10 cellular contexts compared by ENCODE assay signal in the genomic region with DNA sequence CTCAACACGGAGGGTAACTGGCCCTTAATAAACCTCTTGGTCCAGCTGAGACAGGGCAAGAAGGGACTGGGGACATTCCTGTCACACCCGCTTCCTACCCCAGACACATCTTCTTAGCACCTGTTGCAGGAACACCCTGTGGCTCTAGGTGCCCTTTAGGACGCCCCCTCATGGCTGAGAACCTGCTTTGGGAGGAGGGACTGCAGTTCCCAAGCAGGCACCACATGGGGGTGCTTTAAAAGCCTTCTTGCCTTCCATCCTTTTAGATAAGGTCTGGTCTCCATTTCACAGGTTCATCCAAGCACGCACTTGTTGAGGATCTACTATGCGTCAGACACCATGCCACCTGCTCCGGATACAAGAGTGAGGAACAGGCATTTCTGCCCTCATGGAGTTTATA. TPM values are rescaled to one million over a fixed set of nuclear protein-coding genes. Genes with fewer than 3 reads are reported as not detected.
A peak's percentile ranks its signal among the peaks of the same experiment; 100 is the strongest.
DNase-seq lines count a peak whose midpoint lies in the region; ATAC-seq and TF ChIP-seq lines count a peak whose summit lies in the region.
"Had no signal": no experiment of that assay in that cellular context is flagged by ENCODE, and none has a peak within 500 bp of the region (broad histone marks: within the 10 kb centered on the region; RNA-seq: fewer than 3 reads in every experiment).

No MANE protein-coding gene starts in this region.

- peaks cover 7 to 44% of the 10 kb centered on the region in 2 donors for H3K36me3 ChIP-seq in vagina

- H3K27me3 ChIP-seq in vagina = no peaks in the 10 kb centered on the region
- H3K27me3 ChIP-seq: MG63 had no signal

- H3K4me1 ChIP-seq in vagina = no peaks in the 10 kb centered on the region

- intact Hi-C loops in vagina (cut with DNase I) = no loop called here

- no peaks in the 10 kb centered on the region for H3K9me3 ChIP-seq in vagina
- H3K9me3 ChIP-seq: MG63 had no signal

- H3K4me3 ChIP-seq in HFF-Myc (replicated peaks; ENCODE audit: low read depth, low read length) (no peak overlapping the region), WI38 (ENCODE audit: low read depth, low read length) (no peak overlapping the region), vagina (no peak overlapping the region)
- H3K4me3 ChIP-seq: MG63 had no signal

- ATAC-seq in HG03342 (IDR thresholded peaks at IDR 0.05; ENCODE audit: unreplicated experiment) (no peak), GM21390 (IDR thresholded peaks at IDR 0.05; ENCODE audit: unreplicated experiment) (no peak)
- ATAC-seq: effector memory CD8-positive, alpha-beta T cell had no signal

- TF ChIP-seq CTCF in HFF-Myc (IDR thresholded peaks at IDR 0.05; ENCODE audit: low read depth, low read length, missing control alignments) = peak; percentile 41
- peak; percentile 11; the same call in 1 of the 2 replicates for TF ChIP-seq CTCF in WI38 (IDR thresholded peaks at IDR 0.05; ENCODE audit: low read depth, low read length)
- TF ChIP-seq CTCF in vagina (IDR thresholded peaks at IDR 0.05) = no peak

- H3K27ac ChIP-seq in vagina = no peak overlapping the region

- DNase-seq in Daoy (ENCODE audit: low read depth) (peak; percentile 37), HFF-Myc (ENCODE audit: extremely low read depth, low read depth) (no peak), iris pigment epithelial cell (ENCODE audit: low read depth) (peak; percentile 28), vagina (ENCODE audit: extremely low spot score in 2 of 2) (no peak)
- DNase-seq: effector memory CD8-positive, alpha-beta T cell; MG63 had no signal

- TF ChIP-seq POLR2A in vagina (IDR thresholded peaks at IDR 0.05) = no peak

RNA-seq across cellular contexts. Expression of gene NSFL1C, which starts 26.6 kb away (rescaled TPM):
- total RNA-seq in Daoy (2014; rRNA removed; shearing (Covaris generic)) = 45.9 and 54.2 TPM in 2 replicates
- total RNA-seq in vagina = 53.8 TPM

RNA-seq across cellular contexts. Expression of gene FKBP1A, which starts 47.2 kb away (rescaled TPM):
- 72.4 and 77.9 TPM in 2 replicates for total RNA-seq in Daoy (2014; rRNA removed; shearing (Covaris generic))
- 212 TPM for total RNA-seq in vagina

RNA-seq across cellular contexts. Expression of gene SIRPB2, which starts 51.2 kb away (rescaled TPM):
- total RNA-seq in Daoy (2014; rRNA removed; shearing (Covaris generic)) = not detected in 2 replicates
- total RNA-seq in vagina = 2.9 TPM
- total RNA-seq: naive thymus-derived CD8-positive, alpha-beta T cell had no signal

Comparison
In these comparisons a context has a peak if more than half of its experiments do, and no peak if none do; other contexts are left out.
1. DNase-seq: peak in Daoy (single experiment) and iris pigment epithelial cell (single experiment); none in HFF-Myc (single experiment) and vagina (0 of 2).
2. CTCF ChIP-seq: peak in HFF-Myc (single experiment) and WI38 (single experiment); none in vagina (0 of 3).